ENCODE assay signal across 1 cellular context in the genomic region with DNA sequence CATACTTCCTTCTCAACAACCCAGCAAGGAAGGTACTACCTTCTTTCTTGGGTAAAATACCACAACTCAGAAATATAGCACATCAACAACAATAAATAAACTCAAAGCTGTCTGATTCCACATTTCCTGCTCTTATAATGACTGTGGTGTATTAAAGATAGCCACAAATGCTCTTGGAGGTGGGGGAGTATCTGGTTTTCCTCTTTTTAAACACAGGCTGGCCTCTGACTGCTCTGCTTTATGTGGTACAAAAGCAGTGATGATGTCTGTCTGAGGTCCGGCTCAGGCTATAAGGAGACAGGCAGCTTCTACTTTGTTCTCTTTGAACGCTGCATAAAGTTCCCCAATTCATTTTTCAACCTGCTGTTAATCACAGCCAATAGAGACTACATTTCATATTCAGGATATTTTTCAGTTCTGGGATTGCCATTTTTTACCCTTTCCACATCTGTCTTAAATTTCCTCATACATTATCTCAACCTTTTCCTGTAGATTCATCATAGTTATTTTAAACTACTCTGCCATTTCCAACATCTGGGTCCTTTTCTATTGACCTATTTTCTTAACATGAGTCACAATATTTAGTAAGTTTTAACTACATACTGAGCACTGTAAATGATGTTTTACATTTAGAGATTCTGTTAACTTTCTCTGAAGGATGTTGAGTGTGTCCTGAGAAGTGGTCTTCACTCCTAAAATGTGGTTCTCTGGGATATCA.
TF ChIP-seq lines count a peak whose summit lies in the region.

No MANE protein-coding gene starts in this region.

TF ChIP-seq in K562, 482 proteins besides CTCF, POLR2A, EP300 and RAD21:
- TF ChIP-seq ZFPM2 (CRISPR knock-in tag; IDR thresholded peaks at IDR 0.05) (no peak), RBBP5 (IDR thresholded peaks at IDR 0.05; ENCODE audit: borderline replicate concordance, insufficient read depth, low read length, poor library complexity, severe bottlenecking) (no peak), BACH1 (tag; IDR thresholded peaks at IDR 0.05) (no peak), THAP12 (CRISPR knock-in tag; IDR thresholded peaks at IDR 0.05) (no peak), KDM2B (CRISPR knock-in tag; IDR thresholded peaks at IDR 0.05) (no peak), MEIS2 (IDR thresholded peaks at IDR 0.05; ENCODE audit: partially characterized antibody) (peak; percentile 19), ZBTB40 (IDR thresholded peaks at IDR 0.05) (peak; percentile 55; the same call in 1 of the 2 replicates), ZBTB40 (CRISPR knock-in tag; IDR thresholded peaks at IDR 0.05) (no peak)
